Comparison of ENCODE assay signal across 17 cellular contexts in genomic region chr7:4799508-4800268, GRCh38. TPM values are rescaled to one million over a fixed set of nuclear protein-coding genes. Genes with fewer than 3 reads are reported as not detected.
DNase-seq lines count a peak whose midpoint lies in the region; ATAC-seq and TF ChIP-seq lines count a peak whose summit lies in the region.
"Had no signal": no experiment of that assay in that cellular context is flagged by ENCODE, and none has a peak within 500 bp of the region (broad histone marks: within the 10 kb centered on the region; RNA-seq: fewer than 3 reads in every experiment).

No MANE protein-coding gene starts in this region.

- DNase-seq in stimulated activated naive CD8-positive, alpha-beta T cell treated with anti-CD3 and anti-CD28 coated beads, Interleukin-15, amount 100 ng/mL, for 72 hours: no peak
- no peak for DNase-seq in stimulated activated naive CD8-positive, alpha-beta T cell treated with anti-CD3 and anti-CD28 coated beads, Interleukin-15, Interleukin-2, amounts not matched to agents 100 U/mL and 50 U/mL, for 24 hours
- DNase-seq in WERI-Rb-1 (peak; percentile 62), left cardiac atrium (peak; percentile 76), NCI-H446 (lab: John Stamatoyannopoulos, UW) (no peak), NCI-H748 (lab: John Stamatoyannopoulos, UW; ENCODE audit: unreplicated experiment) (no peak)
- no peak for DNase-seq in activated T-cell treated with anti-CD3 and anti-CD28 coated beads, Interleukin-2, amount 50 U/mL, for 24 hours
- no peak for DNase-seq in activated naive CD4-positive, alpha-beta T cell treated with anti-CD3 and anti-CD28 coated beads, Interleukin-2, amount 50 U/mL, for 16 hours
- DNase-seq: activated CD4-positive, CD25-positive, alpha-beta regulatory T cell treated with anti-CD3 and anti-CD28 coated beads, Interleukin-2, amount 50 U/mL, for 72 hours; cortex of kidney; hypothalamus; left colon; NCI-H1930; NCI-H526 treated with DMSO at 0.1 percent for 48 hours; posterior cingulate gyrus had no signal

- no peak overlapping the region for H3K4me3 Mint-ChIP-seq in stimulated activated naive CD8-positive, alpha-beta T cell treated with anti-CD3 and anti-CD28 coated beads, Interleukin-15, amount 100 ng/mL, for 72 hours
- H3K4me3 Mint-ChIP-seq in activated T-cell treated with anti-CD3 and anti-CD28 coated beads, Interleukin-2, amount 50 U/mL, for 24 hours: no peak overlapping the region
- H3K4me3 Mint-ChIP-seq: stimulated activated naive CD8-positive, alpha-beta T cell treated with anti-CD3 and anti-CD28 coated beads, Interleukin-15, Interleukin-2, amounts not matched to agents 100 ng/mL and 50 ng/mL, for 24 hours had no signal

- no peaks in the 10 kb centered on the region for H3K27me3 Mint-ChIP-seq in stimulated activated naive CD8-positive, alpha-beta T cell treated with anti-CD3 and anti-CD28 coated beads, Interleukin-15, amount 100 ng/mL, for 72 hours
- H3K27me3 Mint-ChIP-seq in activated T-cell treated with anti-CD3 and anti-CD28 coated beads, Interleukin-2, amount 50 U/mL, for 24 hours: no peaks in the 10 kb centered on the region
- H3K27me3 Mint-ChIP-seq: stimulated activated naive CD8-positive, alpha-beta T cell treated with anti-CD3 and anti-CD28 coated beads, Interleukin-15, Interleukin-2, amounts not matched to agents 100 ng/mL and 50 ng/mL, for 24 hours had no signal

- peaks cover 32% of the 10 kb centered on the region for H3K36me3 ChIP-seq in WERI-Rb-1
- H3K36me3 ChIP-seq: uterus had no signal

- no peak overlapping the region for H3K4me3 ChIP-seq in WERI-Rb-1 (ENCODE audit: low read depth, low read length)
- H3K4me3 ChIP-seq: uterus had no signal

- peaks cover 6% of the 10 kb centered on the region for H3K4me1 Mint-ChIP-seq in stimulated activated naive CD8-positive, alpha-beta T cell treated with anti-CD3 and anti-CD28 coated beads, Interleukin-15, amount 100 ng/mL, for 72 hours
- H3K4me1 Mint-ChIP-seq in activated T-cell treated with anti-CD3 and anti-CD28 coated beads, Interleukin-2, amount 50 U/mL, for 24 hours (ENCODE audit: low read depth): no peaks in the 10 kb centered on the region

- no peaks in the 10 kb centered on the region for H3K27me3 ChIP-seq in WERI-Rb-1 (ENCODE audit: insufficient read depth, low read depth, severe bottlenecking)
- H3K27me3 ChIP-seq: uterus had no signal

- H3K27ac ChIP-seq in WERI-Rb-1: peak overlapping the region; percentile 73
- H3K27ac ChIP-seq: uterus had no signal

- no peaks in the 10 kb centered on the region for H3K9me3 Mint-ChIP-seq in stimulated activated naive CD8-positive, alpha-beta T cell treated with anti-CD3 and anti-CD28 coated beads, Interleukin-15, amount 100 ng/mL, for 72 hours
- H3K9me3 Mint-ChIP-seq in activated T-cell treated with anti-CD3 and anti-CD28 coated beads, Interleukin-2, amount 50 U/mL, for 24 hours: no peaks in the 10 kb centered on the region
- H3K9me3 Mint-ChIP-seq: stimulated activated naive CD8-positive, alpha-beta T cell treated with anti-CD3 and anti-CD28 coated beads, Interleukin-15, Interleukin-2, amounts not matched to agents 100 ng/mL and 50 ng/mL, for 24 hours had no signal

- H3K27ac Mint-ChIP-seq in stimulated activated naive CD8-positive, alpha-beta T cell treated with anti-CD3 and anti-CD28 coated beads, Interleukin-15, amount 100 ng/mL, for 72 hours: no peak overlapping the region
- no peak overlapping the region for H3K27ac Mint-ChIP-seq in activated T-cell treated with anti-CD3 and anti-CD28 coated beads, Interleukin-2, amount 50 U/mL, for 24 hours
- H3K27ac Mint-ChIP-seq: stimulated activated naive CD8-positive, alpha-beta T cell treated with anti-CD3 and anti-CD28 coated beads, Interleukin-15, Interleukin-2, amounts not matched to agents 100 ng/mL and 50 ng/mL, for 24 hours had no signal

- intact Hi-C loops in left cardiac atrium (cut with DNase I): loop anchor here in 1 of 2 donors (10.0 kb wide), 1 partner anchor 85 kb away; the partner anchor contains the start of gene RADIL

- peaks cover under 1% of the 10 kb centered on the region for H3K36me3 Mint-ChIP-seq in activated T-cell treated with anti-CD3 and anti-CD28 coated beads, Interleukin-2, amount 50 U/mL, for 24 hours (ENCODE audit: low read depth)

- H3K9me3 ChIP-seq in WERI-Rb-1 (ENCODE audit: severe bottlenecking): no peaks in the 10 kb centered on the region
- H3K9me3 ChIP-seq: uterus had no signal

- no peak for TF ChIP-seq CTCF in WERI-Rb-1 (IDR thresholded peaks at IDR 0.05; ENCODE audit: low read depth, low read length)

- ATAC-seq in stimulated activated naive CD8-positive, alpha-beta T cell treated with anti-CD3 and anti-CD28 coated beads, Interleukin-15, amount 100 ng/mL, for 72 hours: peak; percentile 15
- ATAC-seq in stimulated activated naive CD8-positive, alpha-beta T cell treated with anti-CD3 and anti-CD28 coated beads, Interleukin-15, Interleukin-2, amounts not matched to agents 100 U/mL and 50 U/mL, for 24 hours: no peak
- ATAC-seq in left cardiac atrium: peak; percentile 51 to 58
- ATAC-seq: left colon had no signal

RNA-seq across cellular contexts. Expression of gene AP5Z1, which starts 24.3 kb away (rescaled TPM):
- total RNA-seq in left cardiac atrium: 10 to 100 TPM; 14.0 to 18.8 TPM

Comparison
In these comparisons a context has a peak if more than half of its experiments do, and no peak if none do; other contexts are left out.
1. DNase-seq: peak in WERI-Rb-1 (single experiment) and left cardiac atrium (single experiment); none in stimulated activated naive CD8-positive, alpha-beta T cell treated with anti-CD3 and anti-CD28 coated beads, Interleukin-15, amount 100 ng/mL, for 72 hours (0 of 2), stimulated activated naive CD8-positive, alpha-beta T cell treated with anti-CD3 and anti-CD28 coated beads, Interleukin-15, Interleukin-2, amounts not matched to agents 100 U/mL and 50 U/mL, for 24 hours (single experiment), activated T-cell treated with anti-CD3 and anti-CD28 coated beads, Interleukin-2, amount 50 U/mL, for 24 hours (single experiment), NCI-H446 (0 of 2), activated naive CD4-positive, alpha-beta T cell treated with anti-CD3 and anti-CD28 coated beads, Interleukin-2, amount 50 U/mL, for 16 hours (single experiment) and NCI-H748 (single experiment).